Comparison of ENCODE assay signal across 1 cellular context in the genomic region with DNA sequence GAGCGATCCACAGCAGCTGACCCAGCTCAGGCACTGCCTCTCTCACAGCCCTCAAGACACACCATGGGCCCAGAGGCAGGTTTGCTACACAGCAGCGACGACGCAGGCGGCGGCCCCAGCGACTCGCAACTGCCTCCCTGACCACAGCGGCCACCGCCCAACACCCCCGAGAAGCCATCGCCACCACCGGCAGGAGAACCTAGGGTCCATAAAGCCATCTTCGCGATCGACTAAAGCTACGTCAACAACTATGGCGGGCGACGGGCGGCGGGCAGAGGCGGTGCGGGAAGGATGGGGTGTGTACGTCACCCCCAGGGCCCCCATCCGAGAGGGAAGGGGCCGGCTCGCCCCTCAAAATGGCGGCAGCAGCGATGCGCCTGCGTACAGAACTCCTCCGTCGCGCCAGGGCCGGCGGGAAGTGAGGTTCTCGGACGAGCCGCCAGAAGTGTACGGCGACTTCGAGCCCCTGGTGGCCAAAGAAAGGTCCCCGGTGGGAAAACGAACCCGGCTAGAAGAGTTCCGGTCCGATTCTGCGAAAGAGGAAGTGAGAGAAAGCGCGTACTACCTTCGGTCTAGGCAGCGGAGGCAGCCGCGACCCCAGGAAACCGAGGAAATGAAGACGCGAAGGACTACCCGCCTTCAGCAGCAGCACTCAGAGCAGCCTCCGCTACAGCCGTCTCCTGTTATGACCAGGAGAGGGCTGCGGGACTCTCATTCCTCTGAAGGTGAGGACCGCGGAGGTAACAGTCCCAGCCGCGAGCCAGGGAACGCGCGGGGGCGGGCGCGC.
TF ChIP-seq lines count a peak whose summit lies in the region.

A gene with protein sequence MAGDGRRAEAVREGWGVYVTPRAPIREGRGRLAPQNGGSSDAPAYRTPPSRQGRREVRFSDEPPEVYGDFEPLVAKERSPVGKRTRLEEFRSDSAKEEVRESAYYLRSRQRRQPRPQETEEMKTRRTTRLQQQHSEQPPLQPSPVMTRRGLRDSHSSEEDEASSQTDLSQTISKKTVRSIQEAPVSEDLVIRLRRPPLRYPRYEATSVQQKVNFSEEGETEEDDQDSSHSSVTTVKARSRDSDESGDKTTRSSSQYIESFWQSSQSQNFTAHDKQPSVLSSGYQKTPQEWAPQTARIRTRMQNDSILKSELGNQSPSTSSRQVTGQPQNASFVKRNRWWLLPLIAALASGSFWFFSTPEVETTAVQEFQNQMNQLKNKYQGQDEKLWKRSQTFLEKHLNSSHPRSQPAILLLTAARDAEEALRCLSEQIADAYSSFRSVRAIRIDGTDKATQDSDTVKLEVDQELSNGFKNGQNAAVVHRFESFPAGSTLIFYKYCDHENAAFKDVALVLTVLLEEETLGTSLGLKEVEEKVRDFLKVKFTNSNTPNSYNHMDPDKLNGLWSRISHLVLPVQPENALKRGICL (plus strand): TSS at position 33 of the 787 bp plus-strand sequence. CDS start 218 bp downstream, at position 251.

TF ChIP-seq in GM12878, 131 proteins besides CTCF, POLR2A, EP300 and RAD21 (continued from another document):
- TF ChIP-seq, protein P1, sequence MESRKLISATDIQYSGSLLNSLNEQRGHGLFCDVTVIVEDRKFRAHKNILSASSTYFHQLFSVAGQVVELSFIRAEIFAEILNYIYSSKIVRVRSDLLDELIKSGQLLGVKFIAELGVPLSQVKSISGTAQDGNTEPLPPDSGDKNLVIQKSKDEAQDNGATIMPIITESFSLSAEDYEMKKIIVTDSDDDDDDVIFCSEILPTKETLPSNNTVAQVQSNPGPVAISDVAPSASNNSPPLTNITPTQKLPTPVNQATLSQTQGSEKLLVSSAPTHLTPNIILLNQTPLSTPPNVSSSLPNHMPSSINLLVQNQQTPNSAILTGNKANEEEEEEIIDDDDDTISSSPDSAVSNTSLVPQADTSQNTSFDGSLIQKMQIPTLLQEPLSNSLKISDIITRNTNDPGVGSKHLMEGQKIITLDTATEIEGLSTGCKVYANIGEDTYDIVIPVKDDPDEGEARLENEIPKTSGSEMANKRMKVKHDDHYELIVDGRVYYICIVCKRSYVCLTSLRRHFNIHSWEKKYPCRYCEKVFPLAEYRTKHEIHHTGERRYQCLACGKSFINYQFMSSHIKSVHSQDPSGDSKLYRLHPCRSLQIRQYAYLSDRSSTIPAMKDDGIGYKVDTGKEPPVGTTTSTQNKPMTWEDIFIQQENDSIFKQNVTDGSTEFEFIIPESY (IDR thresholded peaks at IDR 0.05), result no peak
- TF ChIP-seq, protein P2, sequence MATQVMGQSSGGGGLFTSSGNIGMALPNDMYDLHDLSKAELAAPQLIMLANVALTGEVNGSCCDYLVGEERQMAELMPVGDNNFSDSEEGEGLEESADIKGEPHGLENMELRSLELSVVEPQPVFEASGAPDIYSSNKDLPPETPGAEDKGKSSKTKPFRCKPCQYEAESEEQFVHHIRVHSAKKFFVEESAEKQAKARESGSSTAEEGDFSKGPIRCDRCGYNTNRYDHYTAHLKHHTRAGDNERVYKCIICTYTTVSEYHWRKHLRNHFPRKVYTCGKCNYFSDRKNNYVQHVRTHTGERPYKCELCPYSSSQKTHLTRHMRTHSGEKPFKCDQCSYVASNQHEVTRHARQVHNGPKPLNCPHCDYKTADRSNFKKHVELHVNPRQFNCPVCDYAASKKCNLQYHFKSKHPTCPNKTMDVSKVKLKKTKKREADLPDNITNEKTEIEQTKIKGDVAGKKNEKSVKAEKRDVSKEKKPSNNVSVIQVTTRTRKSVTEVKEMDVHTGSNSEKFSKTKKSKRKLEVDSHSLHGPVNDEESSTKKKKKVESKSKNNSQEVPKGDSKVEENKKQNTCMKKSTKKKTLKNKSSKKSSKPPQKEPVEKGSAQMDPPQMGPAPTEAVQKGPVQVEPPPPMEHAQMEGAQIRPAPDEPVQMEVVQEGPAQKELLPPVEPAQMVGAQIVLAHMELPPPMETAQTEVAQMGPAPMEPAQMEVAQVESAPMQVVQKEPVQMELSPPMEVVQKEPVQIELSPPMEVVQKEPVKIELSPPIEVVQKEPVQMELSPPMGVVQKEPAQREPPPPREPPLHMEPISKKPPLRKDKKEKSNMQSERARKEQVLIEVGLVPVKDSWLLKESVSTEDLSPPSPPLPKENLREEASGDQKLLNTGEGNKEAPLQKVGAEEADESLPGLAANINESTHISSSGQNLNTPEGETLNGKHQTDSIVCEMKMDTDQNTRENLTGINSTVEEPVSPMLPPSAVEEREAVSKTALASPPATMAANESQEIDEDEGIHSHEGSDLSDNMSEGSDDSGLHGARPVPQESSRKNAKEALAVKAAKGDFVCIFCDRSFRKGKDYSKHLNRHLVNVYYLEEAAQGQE (IDR thresholded peaks at IDR 0.05; ENCODE audit: low read depth, low read length), result 0 out of 2 replicates have a peak, but pooled peaks have one; percentile 32
- TF ChIP-seq, protein P3, sequence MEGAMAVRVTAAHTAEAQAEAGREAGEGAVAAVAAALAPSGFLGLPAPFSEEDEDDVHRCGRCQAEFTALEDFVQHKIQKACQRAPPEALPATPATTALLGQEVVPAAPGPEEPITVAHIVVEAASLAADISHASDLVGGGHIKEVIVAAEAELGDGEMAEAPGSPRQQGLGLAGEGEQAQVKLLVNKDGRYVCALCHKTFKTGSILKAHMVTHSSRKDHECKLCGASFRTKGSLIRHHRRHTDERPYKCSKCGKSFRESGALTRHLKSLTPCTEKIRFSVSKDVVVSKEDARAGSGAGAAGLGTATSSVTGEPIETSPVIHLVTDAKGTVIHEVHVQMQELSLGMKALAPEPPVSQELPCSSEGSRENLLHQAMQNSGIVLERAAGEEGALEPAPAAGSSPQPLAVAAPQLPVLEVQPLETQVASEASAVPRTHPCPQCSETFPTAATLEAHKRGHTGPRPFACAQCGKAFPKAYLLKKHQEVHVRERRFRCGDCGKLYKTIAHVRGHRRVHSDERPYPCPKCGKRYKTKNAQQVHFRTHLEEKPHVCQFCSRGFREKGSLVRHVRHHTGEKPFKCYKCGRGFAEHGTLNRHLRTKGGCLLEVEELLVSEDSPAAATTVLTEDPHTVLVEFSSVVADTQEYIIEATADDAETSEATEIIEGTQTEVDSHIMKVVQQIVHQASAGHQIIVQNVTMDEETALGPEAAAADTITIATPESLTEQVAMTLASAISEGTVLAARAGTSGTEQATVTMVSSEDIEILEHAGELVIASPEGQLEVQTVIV (IDR thresholded peaks at IDR 0.05; ENCODE audit: borderline replicate concordance, partially characterized antibody), result peak; percentile 84
- peak; percentile 36; the same call in 1 of the 2 replicates for TF ChIP-seq ZBED1 (IDR thresholded peaks at IDR 0.05; ENCODE audit: borderline replicate concordance)
- 0 out of 2 replicates have a peak, but pooled peaks have one; percentile 28 for TF ChIP-seq RAD51 (IDR thresholded peaks at IDR 0.05)
- TF ChIP-seq KDM1A (IDR thresholded peaks at IDR 0.05; ENCODE audit: borderline replicate concordance), result no peak
- TF ChIP-seq TCF7 (IDR thresholded peaks at IDR 0.05; ENCODE audit: borderline replicate concordance), result peak; percentile 80
- peak; percentile 18 for TF ChIP-seq MYC (IDR thresholded peaks at IDR 0.05; ENCODE audit: insufficient read depth, insufficient read length, insufficient replicate concordance, low read length, severe bottlenecking)
- TF ChIP-seq, protein P4, sequence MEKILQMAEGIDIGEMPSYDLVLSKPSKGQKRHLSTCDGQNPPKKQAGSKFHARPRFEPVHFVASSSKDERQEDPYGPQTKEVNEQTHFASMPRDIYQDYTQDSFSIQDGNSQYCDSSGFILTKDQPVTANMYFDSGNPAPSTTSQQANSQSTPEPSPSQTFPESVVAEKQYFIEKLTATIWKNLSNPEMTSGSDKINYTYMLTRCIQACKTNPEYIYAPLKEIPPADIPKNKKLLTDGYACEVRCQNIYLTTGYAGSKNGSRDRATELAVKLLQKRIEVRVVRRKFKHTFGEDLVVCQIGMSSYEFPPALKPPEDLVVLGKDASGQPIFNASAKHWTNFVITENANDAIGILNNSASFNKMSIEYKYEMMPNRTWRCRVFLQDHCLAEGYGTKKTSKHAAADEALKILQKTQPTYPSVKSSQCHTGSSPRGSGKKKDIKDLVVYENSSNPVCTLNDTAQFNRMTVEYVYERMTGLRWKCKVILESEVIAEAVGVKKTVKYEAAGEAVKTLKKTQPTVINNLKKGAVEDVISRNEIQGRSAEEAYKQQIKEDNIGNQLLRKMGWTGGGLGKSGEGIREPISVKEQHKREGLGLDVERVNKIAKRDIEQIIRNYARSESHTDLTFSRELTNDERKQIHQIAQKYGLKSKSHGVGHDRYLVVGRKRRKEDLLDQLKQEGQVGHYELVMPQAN (conservative IDR thresholded peaks at IDR 0.05), result peak; percentile 56; the same call in 1 of the 2 replicates
- TF ChIP-seq, protein P5, sequence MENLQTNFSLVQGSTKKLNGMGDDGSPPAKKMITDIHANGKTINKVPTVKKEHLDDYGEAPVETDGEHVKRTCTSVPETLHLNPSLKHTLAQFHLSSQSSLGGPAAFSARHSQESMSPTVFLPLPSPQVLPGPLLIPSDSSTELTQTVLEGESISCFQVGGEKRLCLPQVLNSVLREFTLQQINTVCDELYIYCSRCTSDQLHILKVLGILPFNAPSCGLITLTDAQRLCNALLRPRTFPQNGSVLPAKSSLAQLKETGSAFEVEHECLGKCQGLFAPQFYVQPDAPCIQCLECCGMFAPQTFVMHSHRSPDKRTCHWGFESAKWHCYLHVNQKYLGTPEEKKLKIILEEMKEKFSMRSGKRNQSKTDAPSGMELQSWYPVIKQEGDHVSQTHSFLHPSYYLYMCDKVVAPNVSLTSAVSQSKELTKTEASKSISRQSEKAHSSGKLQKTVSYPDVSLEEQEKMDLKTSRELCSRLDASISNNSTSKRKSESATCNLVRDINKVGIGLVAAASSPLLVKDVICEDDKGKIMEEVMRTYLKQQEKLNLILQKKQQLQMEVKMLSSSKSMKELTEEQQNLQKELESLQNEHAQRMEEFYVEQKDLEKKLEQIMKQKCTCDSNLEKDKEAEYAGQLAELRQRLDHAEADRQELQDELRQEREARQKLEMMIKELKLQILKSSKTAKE (IDR thresholded peaks at IDR 0.05; ENCODE audit: low read depth, poor library complexity, severe bottlenecking), result peak; percentile 88
- no peak for TF ChIP-seq NFYA (IDR thresholded peaks at IDR 0.05; ENCODE audit: borderline replicate concordance, low read depth, low read length)
- peak; percentile 99 for TF ChIP-seq TARDBP (IDR thresholded peaks at IDR 0.05; ENCODE audit: borderline replicate concordance)
- TF ChIP-seq RCOR1 (conservative IDR thresholded peaks at IDR 0.05; ENCODE audit: low read depth, low read length), result peak; percentile 97
- TF ChIP-seq, protein P6, sequence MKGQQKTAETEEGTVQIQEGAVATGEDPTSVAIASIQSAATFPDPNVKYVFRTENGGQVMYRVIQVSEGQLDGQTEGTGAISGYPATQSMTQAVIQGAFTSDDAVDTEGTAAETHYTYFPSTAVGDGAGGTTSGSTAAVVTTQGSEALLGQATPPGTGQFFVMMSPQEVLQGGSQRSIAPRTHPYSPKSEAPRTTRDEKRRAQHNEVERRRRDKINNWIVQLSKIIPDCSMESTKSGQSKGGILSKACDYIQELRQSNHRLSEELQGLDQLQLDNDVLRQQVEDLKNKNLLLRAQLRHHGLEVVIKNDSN (IDR thresholded peaks at IDR 0.05; ENCODE audit: borderline replicate concordance, extremely low read length, insufficient read depth, low read depth, low read length), result no peak
- TF ChIP-seq NFXL1 (IDR thresholded peaks at IDR 0.05; ENCODE audit: borderline replicate concordance), result no peak
- TF ChIP-seq, protein P7, sequence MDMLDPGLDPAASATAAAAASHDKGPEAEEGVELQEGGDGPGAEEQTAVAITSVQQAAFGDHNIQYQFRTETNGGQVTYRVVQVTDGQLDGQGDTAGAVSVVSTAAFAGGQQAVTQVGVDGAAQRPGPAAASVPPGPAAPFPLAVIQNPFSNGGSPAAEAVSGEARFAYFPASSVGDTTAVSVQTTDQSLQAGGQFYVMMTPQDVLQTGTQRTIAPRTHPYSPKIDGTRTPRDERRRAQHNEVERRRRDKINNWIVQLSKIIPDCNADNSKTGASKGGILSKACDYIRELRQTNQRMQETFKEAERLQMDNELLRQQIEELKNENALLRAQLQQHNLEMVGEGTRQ (IDR thresholded peaks at IDR 0.05; ENCODE audit: borderline replicate concordance, low read depth, low read length), result no peak
- TF ChIP-seq WRNIP1 (IDR thresholded peaks at IDR 0.05; ENCODE audit: borderline replicate concordance, low read depth, low read length), result peak; percentile 98
- TF ChIP-seq, protein P8, sequence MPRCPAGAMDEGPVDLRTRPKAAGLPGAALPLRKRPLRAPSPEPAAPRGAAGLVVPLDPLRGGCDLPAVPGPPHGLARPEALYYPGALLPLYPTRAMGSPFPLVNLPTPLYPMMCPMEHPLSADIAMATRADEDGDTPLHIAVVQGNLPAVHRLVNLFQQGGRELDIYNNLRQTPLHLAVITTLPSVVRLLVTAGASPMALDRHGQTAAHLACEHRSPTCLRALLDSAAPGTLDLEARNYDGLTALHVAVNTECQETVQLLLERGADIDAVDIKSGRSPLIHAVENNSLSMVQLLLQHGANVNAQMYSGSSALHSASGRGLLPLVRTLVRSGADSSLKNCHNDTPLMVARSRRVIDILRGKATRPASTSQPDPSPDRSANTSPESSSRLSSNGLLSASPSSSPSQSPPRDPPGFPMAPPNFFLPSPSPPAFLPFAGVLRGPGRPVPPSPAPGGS (IDR thresholded peaks at IDR 0.05; ENCODE audit: borderline replicate concordance, insufficient read depth, low read depth, low read length, poor library complexity, severe bottlenecking), result no peak
- TF ChIP-seq RBBP5 (conservative IDR thresholded peaks at IDR 0.05), result no peak; the same call in 1 of the 2 replicates
- TF ChIP-seq EGR1 (IDR thresholded peaks at IDR 0.05; ENCODE audit: borderline replicate concordance in 1 of 2, low read depth in 2 of 2, low read length in 2 of 2), result peak; percentile 41 to 56; a peak in 2 of 3 replicates
- TF ChIP-seq SUPT20H (IDR thresholded peaks at IDR 0.05; ENCODE audit: borderline replicate concordance, control insufficient read depth, low read depth, low read length), result no peak
